Comparison of ENCODE assay signal across 31 cellular contexts in the genomic region with DNA sequence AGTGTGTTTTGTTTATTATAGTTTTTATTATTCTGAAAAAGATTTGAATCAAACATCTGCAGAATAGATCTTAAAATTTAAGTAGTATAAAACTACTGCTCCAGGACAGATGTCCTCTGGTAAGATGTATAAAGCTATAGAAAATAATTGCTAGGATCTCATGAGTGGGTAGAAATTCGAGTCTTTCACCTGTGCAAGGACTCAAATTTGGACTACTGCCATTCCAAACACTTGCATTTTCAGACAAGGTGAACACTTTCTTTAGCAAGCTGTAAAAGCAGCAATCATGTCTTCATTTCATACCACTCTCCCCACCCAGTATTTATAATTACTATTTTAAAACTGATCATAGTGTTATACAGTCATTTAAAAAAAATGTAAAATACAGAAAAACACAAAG.
"Had no signal": no experiment of that assay in that cellular context is flagged by ENCODE, and none has a peak within 500 bp of the region (broad histone marks: within the 10 kb centered on the region; RNA-seq: fewer than 3 reads in every experiment).

No MANE protein-coding gene starts in this region.

- ATAC-seq: activated CD8-positive, alpha-beta memory T cell treated with anti-CD3 and anti-CD28 coated beads, Interleukin-2, amount 10 ng/mL, durations not matched to agents 7 days and 5 days; activated naive CD4-positive, alpha-beta T cell treated with anti-CD3 and anti-CD28 coated beads, Interleukin-2, amount 50 U/mL, for 72 hours; activated naive CD8-positive, alpha-beta T cell treated with anti-CD3 and anti-CD28 coated beads, Interleukin-2, amount 50 U/mL, for 24 hours; activated T-cell treated with anti-CD3 and anti-CD28 coated beads, Interleukin-2, amount 50 U/mL, for 4 hours; SK-N-SH treated with all-trans-retinoic acid at 6 μM for 48 hours; T-helper 17 cell had no signal

- H3K27me3 Mint-ChIP-seq: activated B cell treated with CpG ODN at 0.5 μM for 24 hours; activated CD4-positive, alpha-beta T cell treated with anti-CD3 and anti-CD28 coated beads, Interleukin-2, amount 10 ng/mL, durations not matched to agents 24 days and 14 days; activated CD8-positive, alpha-beta memory T cell treated with anti-CD3 and anti-CD28 coated beads, Interleukin-2, amount 10 ng/mL, durations not matched to agents 7 days and 5 days; activated naive CD8-positive, alpha-beta T cell treated with anti-CD3 and anti-CD28 coated beads, Interleukin-2, amount 50 U/mL, for 24 hours; T-helper 17 cell had no signal

- H3K9me3 ChIP-seq: colonic mucosa, Peyer's patch, SJSA1 had no signal

- DNase-seq: activated B cell treated with CpG ODN at 0.5 μM for 24 hours; activated CD4-positive, alpha-beta T cell treated with anti-CD3 and anti-CD28 coated beads for 1 hour; activated CD4-positive, alpha-beta T cell treated with anti-CD3 and anti-CD28 coated beads, Interleukin-2, amount 50 U/mL, for 48 hours; activated CD8-positive, alpha-beta memory T cell treated with anti-CD3 and anti-CD28 coated beads, Interleukin-2, amount 10 ng/mL, durations not matched to agents 7 days and 5 days; activated effector memory CD4-positive, alpha-beta T cell treated with anti-CD3 and anti-CD28 coated beads, Interleukin-2, amount 50 U/mL, for 16 hours; activated naive CD4-positive, alpha-beta T cell treated with Interleukin-2 at 50 U/mL for 16 hours; activated naive CD8-positive, alpha-beta T cell treated with anti-CD3 and anti-CD28 coated beads, Interleukin-2, amount 50 U/mL, for 24 hours; activated T-cell treated with anti-CD3 and anti-CD28 coated beads, Interleukin-2, amount 50 U/mL, for 4 hours; amniotic stem cell; brain microvascular endothelial cell; cerebellar nuclear complex; colonic mucosa; KBM-7; NCI-H1048; NCI-H1417 treated with DMSO at 0.1 percent for 48 hours; NCI-H1694 treated with DMSO at 0.1 percent for 48 hours; NCI-H2081 treated with DMSO at 0.1 percent for 48 hours; NCI-H2171 treated with DMSO at 0.1 percent for 48 hours; NCI-H226; NCI-H526; NCI-H774; Peyer's patch; SHP77; T-helper 17 cell; T-helper 9 cell had no signal

- H3K4me1 ChIP-seq: colonic mucosa, Peyer's patch, SJSA1 had no signal

- H3K9me3 Mint-ChIP-seq: activated B cell treated with CpG ODN at 0.5 μM for 24 hours; activated CD4-positive, alpha-beta T cell treated with anti-CD3 and anti-CD28 coated beads, Interleukin-2, amount 10 ng/mL, durations not matched to agents 24 days and 14 days; activated naive CD4-positive, alpha-beta T cell treated with anti-CD3 and anti-CD28 coated beads, Interleukin-2, amount 50 U/mL, for 72 hours; activated naive CD8-positive, alpha-beta T cell treated with anti-CD3 and anti-CD28 coated beads, Interleukin-2, amount 50 U/mL, for 24 hours; activated T-cell treated with anti-CD3 and anti-CD28 coated beads, Interleukin-2, amount 50 U/mL, for 4 hours had no signal

- H3K27ac Mint-ChIP-seq: activated B cell treated with CpG ODN at 0.5 μM for 24 hours; activated CD4-positive, alpha-beta T cell treated with anti-CD3 and anti-CD28 coated beads, Interleukin-2, amount 10 ng/mL, durations not matched to agents 24 days and 14 days; activated CD8-positive, alpha-beta memory T cell treated with anti-CD3 and anti-CD28 coated beads, Interleukin-2, amount 10 ng/mL, durations not matched to agents 7 days and 5 days; activated naive CD8-positive, alpha-beta T cell treated with anti-CD3 and anti-CD28 coated beads, Interleukin-2, amount 50 U/mL, for 24 hours; T-helper 17 cell had no signal

- H3K4me3 Mint-ChIP-seq: activated B cell treated with CpG ODN at 0.5 μM for 24 hours; activated CD4-positive, alpha-beta T cell treated with anti-CD3 and anti-CD28 coated beads, Interleukin-2, amount 10 ng/mL, durations not matched to agents 24 days and 14 days; activated CD8-positive, alpha-beta memory T cell treated with anti-CD3 and anti-CD28 coated beads, Interleukin-2, amount 10 ng/mL, durations not matched to agents 7 days and 5 days; activated naive CD8-positive, alpha-beta T cell treated with anti-CD3 and anti-CD28 coated beads, Interleukin-2, amount 50 U/mL, for 24 hours; activated T-cell treated with anti-CD3 and anti-CD28 coated beads, Interleukin-2, amount 50 U/mL, for 4 hours; T-helper 17 cell had no signal

- H3K27me3 ChIP-seq: brain microvascular endothelial cell, cardiac muscle cell, colonic mucosa, Peyer's patch, SJSA1 had no signal

- H3K4me3 ChIP-seq: cardiac muscle cell, colonic mucosa, Peyer's patch, SJSA1 had no signal

- H3K27ac ChIP-seq: brain microvascular endothelial cell, cardiac muscle cell, colonic mucosa, Peyer's patch, RWPE1, SJSA1 had no signal
